Comparison of ENCODE assay signal across 25 cellular contexts in the genomic region with DNA sequence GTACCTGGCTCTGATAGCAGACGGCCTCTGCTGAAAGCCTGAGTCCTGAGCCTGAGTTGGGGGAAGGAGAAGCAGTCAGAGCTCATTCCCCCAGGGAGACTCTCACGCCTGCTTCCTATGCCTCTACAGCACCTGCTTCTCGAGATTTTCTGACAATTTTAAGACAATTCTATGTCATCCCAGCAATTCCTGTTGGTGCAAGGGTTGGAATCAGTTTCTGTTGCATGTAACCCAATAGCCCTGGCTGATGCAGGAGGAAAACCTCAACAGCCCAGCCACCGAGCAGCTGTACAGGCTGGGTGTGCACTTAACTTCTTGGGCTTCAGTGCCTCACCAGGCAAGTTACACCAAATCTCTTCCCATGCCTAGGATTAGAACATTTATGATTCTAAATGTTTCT.
"Had no signal": no experiment of that assay in that cellular context is flagged by ENCODE, and none has a peak within 500 bp of the region (broad histone marks: within the 10 kb centered on the region; RNA-seq: fewer than 3 reads in every experiment).

No MANE protein-coding gene starts in this region.

- H3K36me3 ChIP-seq: ascending aorta, breast epithelium, cardiac muscle cell, colonic mucosa had no signal

- H3K4me3 ChIP-seq: ascending aorta, breast epithelium, cardiac muscle cell, colonic mucosa had no signal

- H3K4me1 ChIP-seq: ascending aorta, colonic mucosa had no signal

- DNase-seq: activated CD4-positive, alpha-beta memory T cell treated with anti-CD3 and anti-CD28 coated beads, Interleukin-2, amount 10 ng/mL, durations not matched to agents 7 days and 5 days; activated CD4-positive, alpha-beta T cell treated with anti-CD3 and anti-CD28 coated beads for 36 hours; activated CD4-positive, alpha-beta T cell treated with anti-CD3 and anti-CD28 coated beads, Interleukin-2, amount 10 ng/mL, durations not matched to agents 24 days and 14 days; activated CD4-positive, CD25-positive, alpha-beta regulatory T cell; activated CD4-positive, CD25-positive, alpha-beta regulatory T cell treated with anti-CD3 and anti-CD28 coated beads, Interleukin-2, amount 50 U/mL, for 72 hours; activated CD8-positive, alpha-beta memory T cell treated with anti-CD3 and anti-CD28 coated beads, Interleukin-2, amount 50 U/mL, for 48 hours; activated gamma-delta T cell; activated naive CD4-positive, alpha-beta T cell; activated naive CD4-positive, alpha-beta T cell treated with anti-CD3 and anti-CD28 coated beads, Interleukin-2, amount 10 ng/mL, durations not matched to agents 7 days and 5 days; activated naive CD8-positive, alpha-beta T cell treated with anti-CD3 and anti-CD28 coated beads, Interleukin-2, amount 10 ng/mL, durations not matched to agents 7 days and 5 days; activated T-cell treated with anti-CD3 and anti-CD28 coated beads for 4 hours; activated T-cell treated with anti-CD3 and anti-CD28 coated beads, Interleukin-2, amount 50 U/mL, for 24 hours; activated T-cell treated with anti-CD3 and anti-CD28 coated beads, Interleukin-2, amount 50 U/mL, for 72 hours; central memory CD4-positive, alpha-beta T cell; cerebellar nuclear complex; colonic mucosa; effector CD8-positive, alpha-beta T cell; foreskin fibroblast; T-helper 2 cell had no signal

- H3K27ac ChIP-seq: ascending aorta, cardiac muscle cell, colonic mucosa, epithelial cell of prostate had no signal

- H3K27me3 ChIP-seq: ascending aorta, breast epithelium, cardiac muscle cell, colonic mucosa had no signal

- ATAC-seq: activated CD4-positive, alpha-beta T cell treated with anti-CD3 and anti-CD28 coated beads for 36 hours; activated naive CD4-positive, alpha-beta T cell treated with anti-CD3 and anti-CD28 coated beads, Interleukin-2, amount 50 U/mL, for 72 hours; activated T-cell treated with anti-CD3 and anti-CD28 coated beads, Interleukin-2, amount 50 U/mL, for 72 hours; esophagus mucosa had no signal

- H3K9me3 ChIP-seq: ascending aorta, breast epithelium, colonic mucosa had no signal
